ENCODE assay signal across 12 cellular contexts in genomic region chr12:108823804-108824203, GRCh38. TPM values are rescaled to one million over a fixed set of nuclear protein-coding genes. Genes with fewer than 3 reads are reported as not detected.
DNase-seq lines count a peak whose midpoint lies in the region; ATAC-seq, FAIRE-seq and TF ChIP-seq lines count a peak whose summit lies in the region.
"Had no signal": no experiment of that assay in that cellular context is flagged by ENCODE, and none has a peak within 500 bp of the region (broad histone marks: within the 10 kb centered on the region; RNA-seq: fewer than 3 reads in every experiment).

No MANE protein-coding gene starts in this region.

- H3K9me2 ChIP-seq in PC-9 (ENCODE audit: insufficient read depth): no peaks in the 10 kb centered on the region

- H3K27me3 Mint-ChIP-seq in T-helper 2 cell treated with Interferon-gamma antibody and Interleukin-4, amounts not matched to agents 5 μg/mL and 100 μg/mL, for 36 hours (ENCODE audit: low read depth): no peaks in the 10 kb centered on the region
- H3K27me3 Mint-ChIP-seq in mesothelial cell of epicardium (ENCODE audit: low read depth): no peaks in the 10 kb centered on the region
- H3K27me3 Mint-ChIP-seq: T-helper 17 cell had no signal

- intact Hi-C loops in K562 (cut with micrococcal nuclease): loop anchor here (2.0 to 10.0 kb wide), 3 partner anchors 33 to 271 kb away; partner anchors contain the start of genes ALKBH2, SSH1 and UNG
- intact Hi-C loops in PC-9 (cut with micrococcal nuclease; ENCODE audit: unreplicated experiment): no loop called here

- no peak overlapping the region for H3K9ac ChIP-seq in K562 (ENCODE audit: insufficient read depth in 1 of 2, low read depth in 2 of 2, low read length in 2 of 2)

- H3K9me1 ChIP-seq in K562 (ENCODE audit: control insufficient read depth, insufficient read depth, low read length): no peaks in the 10 kb centered on the region

- no peak overlapping the region for H3K27ac ChIP-seq in K562 (ENCODE audit: extremely low read depth, low read depth, low read length)
- H3K27ac ChIP-seq in tibial nerve: peak overlapping the region; percentile 64 to 90 (median 84)
- H3K27ac ChIP-seq in PC-9: no peak overlapping the region

- peak; percentile 49; the same call in 1 of the 2 replicates for TF ChIP-seq EP300 in K562 (IDR thresholded peaks at IDR 0.05; ENCODE audit: low read length)
- no peak for TF ChIP-seq EP300 in tibial nerve (IDR thresholded peaks at IDR 0.05)

- H3K36me3 ChIP-seq in K562 (ENCODE audit: control insufficient read depth, insufficient read depth, low read length): no peaks in the 10 kb centered on the region; the same call in 2 of the 3 replicates
- peaks cover 0 to 27% (median 0%) of the 10 kb centered on the region in 3 donors for H3K36me3 ChIP-seq in tibial nerve
- peaks cover 21% of the 10 kb centered on the region for H3K36me3 ChIP-seq in PC-9 (ENCODE audit: low read depth)

- in situ Hi-C loops in K562 (cut with MboI): no loop called here
- in situ Hi-C loops in GM13976 (cut with MboI; ENCODE audit: low sequenced_read_pairs, unreplicated experiment): no loop called here

- peaks cover 60% of the 10 kb centered on the region for H3K4me1 Mint-ChIP-seq in T-helper 2 cell treated with Interferon-gamma antibody and Interleukin-4, amounts not matched to agents 5 μg/mL and 100 μg/mL, for 36 hours (ENCODE audit: low read depth)
- peaks cover 39% of the 10 kb centered on the region for H3K4me1 Mint-ChIP-seq in mesothelial cell of epicardium

- H4K20me1 ChIP-seq in K562 (replicated peaks; ENCODE audit: control insufficient read depth, insufficient read depth, low read length) (peaks cover 59% of the 10 kb centered on the region), PC-9 (ENCODE audit: insufficient read depth) (peaks cover 16% of the 10 kb centered on the region)

- BruUV-seq in K562 (replicated peaks; lab: Mats Ljungman, UMichigan) (no TSS peak), PC-9 (replicated peaks; lab: Mats Ljungman, UMichigan) (no TSS peak)

- WGBS in K562 (ENCODE audit: insufficient coverage, low coverage, missing lambda C conversion rate): 0% methylated on average over 3 of the region's 3 CpGs
- WGBS in tibial nerve, 2 donors: 37 to 38% methylated on average over 3 of the region's 3 CpGs

- H3K4me3 ChIP-seq in K562: no peak overlapping the region
- H3K4me3 ChIP-seq in tibial nerve: peak overlapping the region in 1 of 4 donors; percentile 44
- H3K4me3 ChIP-seq in PC-9: no peak overlapping the region

- peak; percentile 88 for ATAC-seq in K562
- ATAC-seq: activated T-cell treated with anti-CD3 and anti-CD28 coated beads, Interleukin-2, amount 50 U/mL, for 4 hours; T-helper 17 cell had no signal

- H3K4me2 ChIP-seq in K562 (ENCODE audit: insufficient read depth, low read length): no peak overlapping the region
- no peak overlapping the region for H3K4me2 ChIP-seq in PC-9

- POLR2A ChIA-PET in K562 (lab: Yijun Ruan, JAX): interaction anchor here (0.6 to 1.3 kb wide), 3 partner anchors 8 to 108 kb away, joined by 3 read pairs; no protein-coding TSS in a partner anchor
- POLR2A ChIA-PET in PC-9 (lab: Charles Lee; ENCODE audit: unreplicated experiment): no interaction called here

- H3K4me1 ChIP-seq in K562 (replicated peaks in 1 of 2; ENCODE audit: control insufficient read depth in 2 of 2, insufficient read depth in 2 of 2, low read length in 2 of 2): peaks cover 18 to 47% of the 10 kb centered on the region in 2 experiments; a peak in 4 of 5 replicates
- peaks cover 0 to 100% (median 79%) of the 10 kb centered on the region in 4 donors for H3K4me1 ChIP-seq in tibial nerve
- H3K4me1 ChIP-seq in PC-9 (replicated peaks; ENCODE audit: insufficient read depth): peaks cover 15% of the 10 kb centered on the region

- peak; percentile 58 for FAIRE-seq in K562 (lab: Jason Lieb, UNC)
- FAIRE-seq: A204.1 had no signal

- H3F3A ChIP-seq in PC-9 (ENCODE audit: insufficient read depth, low read depth): peaks cover 23% of the 10 kb centered on the region; the same call in 1 of the 2 replicates

- H3K4me3 Mint-ChIP-seq in T-helper 2 cell treated with Interferon-gamma antibody and Interleukin-4, amounts not matched to agents 5 μg/mL and 100 μg/mL, for 36 hours: no peak overlapping the region
- no peak overlapping the region for H3K4me3 Mint-ChIP-seq in mesothelial cell of epicardium
- H3K4me3 Mint-ChIP-seq: activated T-cell treated with anti-CD3 and anti-CD28 coated beads, Interleukin-2, amount 50 U/mL, for 4 hours; T-helper 17 cell had no signal

- peaks cover 2 to 6% of the 10 kb centered on the region in 2 experiments; a peak in 3 of 5 replicates for H3K27me3 ChIP-seq in K562 (ENCODE audit: control insufficient read depth in 2 of 2, insufficient read depth in 2 of 2, low read length in 2 of 2)
- no peaks in the 10 kb centered on the region for H3K27me3 ChIP-seq in tibial nerve
- H3K27me3 ChIP-seq in PC-9 (ENCODE audit: insufficient read depth, low read depth): no peaks in the 10 kb centered on the region

- H3K79me2 ChIP-seq in K562 (ENCODE audit: control insufficient read depth, insufficient read depth, low read length) (no peaks in the 10 kb centered on the region), PC-9 (ENCODE audit: low read depth) (peaks cover 34% of the 10 kb centered on the region)

- H2AFZ ChIP-seq in K562 (ENCODE audit: low read depth, low read length) (no peak overlapping the region), PC-9 (no peak overlapping the region)

- peaks cover 39% of the 10 kb centered on the region for H3K36me3 Mint-ChIP-seq in T-helper 2 cell treated with Interferon-gamma antibody and Interleukin-4, amounts not matched to agents 5 μg/mL and 100 μg/mL, for 36 hours (ENCODE audit: low read depth)
- H3K36me3 Mint-ChIP-seq in mesothelial cell of epicardium: peaks cover 32% of the 10 kb centered on the region

- H3K9me3 Mint-ChIP-seq in T-helper 2 cell treated with Interferon-gamma antibody and Interleukin-4, amounts not matched to agents 5 μg/mL and 100 μg/mL, for 36 hours: no peaks in the 10 kb centered on the region
- peaks cover 4% of the 10 kb centered on the region for H3K9me3 Mint-ChIP-seq in mesothelial cell of epicardium
- H3K9me3 Mint-ChIP-seq: activated T-cell treated with anti-CD3 and anti-CD28 coated beads, Interleukin-2, amount 50 U/mL, for 4 hours had no signal

- CTCF ChIA-PET in K562 (lab: Yijun Ruan, JAX; ENCODE audit: low intra/inter-chr PET ratio): no interaction called here
- CTCF ChIA-PET in PC-9 (lab: Charles Lee): no interaction called here

- TF ChIP-seq RAD21 in K562 (CRISPR knock-in tag; conservative IDR thresholded peaks at IDR 0.05 in 1 of 2, IDR thresholded peaks at IDR 0.05 in 1 of 2): no peak

- TF ChIP-seq POLR2A in K562 (conservative IDR thresholded peaks at IDR 0.05) (no peak), tibial nerve (IDR thresholded peaks at IDR 0.05) (no peak)

- TF ChIP-seq CTCF in K562 (IDR thresholded peaks at IDR 0.05 in 2 of 3, conservative IDR thresholded peaks at IDR 0.05 in 1 of 3; ENCODE audit: insufficient read depth in 2 of 3, low read depth in 1 of 3, low read length in 3 of 3): no peak
- no peak for TF ChIP-seq CTCF in mesothelial cell of epicardium (IDR thresholded peaks at IDR 0.05; ENCODE audit: unreplicated experiment)
- TF ChIP-seq CTCF in tibial nerve (IDR thresholded peaks at IDR 0.05): no peak
- no peak for TF ChIP-seq CTCF in GM13976 (IDR thresholded peaks at IDR 0.05; ENCODE audit: borderline replicate concordance, control extremely low read depth, extremely low read depth, insufficient read depth, missing control alignments)
- TF ChIP-seq CTCF in PC-9 (conservative IDR thresholded peaks at IDR 0.05): no peak

- no peak for DNase-seq in T-helper 2 cell treated with Interferon-gamma antibody and Interleukin-4, amounts not matched to agents 5 μg/mL and 100 μg/mL, for 36 hours (ENCODE audit: low spot score)
- DNase-seq in T-helper 2 cell (no peak), K562 (ENCODE audit: extremely low read depth in 1 of 4, low spot score in 3 of 4) (peak in 2 of 4 experiments; percentile 66 to 84), mesothelial cell of epicardium (ENCODE audit: low spot score in 2 of 2, unreplicated experiment in 2 of 2) (no peak), tibial nerve (ENCODE audit: low spot score in 2 of 2) (no peak), GM13976 (ENCODE audit: low spot score) (no peak), PC-9 (no peak)
- no peak for DNase-seq in effector CD8-positive, alpha-beta T cell (lab: John Stamatoyannopoulos, UW)
- DNase-seq: activated T-cell treated with anti-CD3 and anti-CD28 coated beads, Interleukin-2, amount 50 U/mL, for 4 hours; GF-D8; T-helper 17 cell had no signal

- H3K27ac Mint-ChIP-seq in T-helper 2 cell treated with Interferon-gamma antibody and Interleukin-4, amounts not matched to agents 5 μg/mL and 100 μg/mL, for 36 hours: peak overlapping the region; percentile 46
- H3K27ac Mint-ChIP-seq in mesothelial cell of epicardium: peak overlapping the region; percentile 37
- H3K27ac Mint-ChIP-seq: T-helper 17 cell had no signal

- H3K9me3 ChIP-seq in K562 (replicated peaks; ENCODE audit: control insufficient read depth, insufficient read depth, low read depth, low read length): no peaks in the 10 kb centered on the region
- H3K9me3 ChIP-seq in tibial nerve: no peaks in the 10 kb centered on the region
- no peaks in the 10 kb centered on the region for H3K9me3 ChIP-seq in PC-9 (ENCODE audit: insufficient read depth, low read depth)

RNA-seq across cellular contexts. Expression of gene SSH1, which starts 33.6 kb away (rescaled TPM):
- total RNA-seq in K562 (2011; cell fraction: chromatin; rRNA removed; ENCODE audit: low replicate concordance): 12.8 and 19.4 TPM in 2 replicates
- 8.0 and 10.2 TPM in 2 replicates for total RNA-seq in K562 (2011; cell fraction: nucleolus; rRNA removed)
- total RNA-seq in K562 (2011; cell fraction: nucleoplasm; rRNA removed): 7.7 and 9.5 TPM in 2 replicates
- total RNA-seq in K562 (2014; rRNA removed): 2.0 and 2.9 TPM in 2 replicates
- 2.3 and 2.5 TPM in 2 replicates for total RNA-seq in K562 (2014; rRNA removed; fragmentation: Illumina TruSeq; extraction: Trizol)
- 1.7 and 2.2 TPM in 2 replicates for total RNA-seq in K562 (2015; rRNA removed; fragmentation: Illumina TruSeq; extraction: Trizol)
- total RNA-seq in K562 (2021): 5.5 and 6.5 TPM in 2 replicates
- polyA plus RNA-seq in K562 (2011; rRNA removed): 3.4 and 4.2 TPM in 2 replicates
- 2.8 and 3.3 TPM in 2 replicates for polyA plus RNA-seq in K562 (2011; cell fraction: cytosol; rRNA removed)
- polyA plus RNA-seq in K562 (2011; cell fraction: nucleus; rRNA removed): 4.0 and 4.1 TPM in 2 replicates
- polyA plus RNA-seq in K562 (2012): 3.3 and 5.5 TPM in 2 replicates
- polyA plus RNA-seq in K562 (2014; fragmentation: Illumina TruSeq; extraction: Trizol): 2.5 and 3.1 TPM in 2 replicates
- polyA plus RNA-seq in K562 (2014; fragmentation: Nextera tagmentation; extraction: Ambion mirVana): under 1 TPM; 0.41 to 0.45 TPM
- polyA plus RNA-seq in K562 (2014; rRNA removed): 2.3 and 2.8 TPM in 2 replicates
- polyA minus RNA-seq in K562 (2011; rRNA and poly(A)+ RNA removed): 4.5 and 5.0 TPM in 2 replicates
- 2.5 and 4.4 TPM in 2 replicates for polyA minus RNA-seq in K562 (2011; cell fraction: cytosol; rRNA and poly(A)+ RNA removed)
- 4.7 and 5.2 TPM in 2 replicates for polyA minus RNA-seq in K562 (2011; cell fraction: nucleus; rRNA and poly(A)+ RNA removed)
- 36.1 to 38.4 TPM (median 37.7 TPM) in 3 replicates for total RNA-seq in mesothelial cell of epicardium
- total RNA-seq in tibial nerve: 10 to 100 TPM; 23.6 to 66.9 (median 28.0) TPM
- total RNA-seq in PC-9 (2021): 54.5 and 62.1 TPM in 2 replicates

RNA-seq across cellular contexts. Expression of gene DAO, which starts 56.1 kb away (rescaled TPM):
- not detected in 2 replicates for total RNA-seq in K562 (2011; cell fraction: chromatin; rRNA removed; ENCODE audit: low replicate concordance)
- total RNA-seq in K562 (2011; cell fraction: nucleolus; rRNA removed): not detected in 2 replicates
- not detected in 2 replicates for total RNA-seq in K562 (2011; cell fraction: nucleoplasm; rRNA removed)
- total RNA-seq in K562 (2014; rRNA removed): not detected in 2 replicates
- total RNA-seq in K562 (2014; rRNA removed; fragmentation: Illumina TruSeq; extraction: Trizol): not detected in 2 replicates
- total RNA-seq in K562 (2015; rRNA removed; fragmentation: Illumina TruSeq; extraction: Trizol): not detected in 2 replicates
- total RNA-seq in K562 (2021): not detected in 2 replicates
- not detected in 2 replicates for polyA plus RNA-seq in K562 (2011; rRNA removed)
- polyA plus RNA-seq in K562 (2011; cell fraction: cytosol; rRNA removed): not detected in 2 replicates
- not detected in 2 replicates for polyA plus RNA-seq in K562 (2011; cell fraction: nucleus; rRNA removed)
- polyA plus RNA-seq in K562 (2012): not detected in 2 replicates
- polyA plus RNA-seq in K562 (2014; fragmentation: Illumina TruSeq; extraction: Trizol): not detected in 2 replicates
- not detected for polyA plus RNA-seq in K562 (2014; fragmentation: Nextera tagmentation; extraction: Ambion mirVana)
- polyA plus RNA-seq in K562 (2014; rRNA removed): not detected in 2 replicates
- polyA minus RNA-seq in K562 (2011; rRNA and poly(A)+ RNA removed): not detected in 2 replicates
- not detected in 2 replicates for polyA minus RNA-seq in K562 (2011; cell fraction: cytosol; rRNA and poly(A)+ RNA removed)
- not detected in 2 replicates for polyA minus RNA-seq in K562 (2011; cell fraction: nucleus; rRNA and poly(A)+ RNA removed)
- total RNA-seq in mesothelial cell of epicardium: not detected in 3 replicates
- not detected for total RNA-seq in tibial nerve
- not detected in 2 replicates for total RNA-seq in PC-9 (2021)
- total RNA-seq: activated T-cell treated with anti-CD3 and anti-CD28 coated beads, Interleukin-2, amount 50 U/mL, for 4 hours; T-helper 17 cell had no signal

Comparison
In these comparisons a context has a peak if more than half of its experiments do, and no peak if none do; other contexts are left out.
1. H3K27ac ChIP-seq: peak in tibial nerve (4 of 4); none in K562 (single experiment) and PC-9 (single experiment).